18 cellular contexts compared by ENCODE assay signal in genomic region chr2:241195506-241196130, GRCh38.
"Had no signal": no experiment of that assay in that cellular context is flagged by ENCODE, and none has a peak within 500 bp of the region (broad histone marks: within the 10 kb centered on the region; RNA-seq: fewer than 3 reads in every experiment).

No MANE protein-coding gene starts in this region.

- H3K36me3 Mint-ChIP-seq: naive thymus-derived CD8-positive, alpha-beta T cell; T-cell had no signal

- H3K4me1 Mint-ChIP-seq: activated T-helper 17 cell treated with anti-CD3 and anti-CD28 coated beads, Interleukin-2, amount 50 U/mL, for 72 hours; naive thymus-derived CD8-positive, alpha-beta T cell; T-cell had no signal

- H3K4me3 ChIP-seq: cardiac muscle cell, heart right ventricle had no signal

- H3K9me3 ChIP-seq: heart right ventricle had no signal

- FAIRE-seq: endometrium, keratinocyte had no signal

- ATAC-seq: activated T-helper 17 cell treated with anti-CD3 and anti-CD28 coated beads, Interleukin-2, amount 50 U/mL, for 72 hours; left lobe of liver; naive thymus-derived CD8-positive, alpha-beta T cell; stimulated activated naive CD8-positive, alpha-beta T cell treated with anti-CD3 and anti-CD28 coated beads, Interleukin-15, Interleukin-2, amounts not matched to agents 100 U/mL and 50 U/mL, for 24 hours; T-cell had no signal

- DNase-seq: activated CD4-positive, CD25-positive, alpha-beta regulatory T cell treated with anti-CD3 and anti-CD28 coated beads, Interleukin-2, amount 50 U/mL, for 72 hours; activated naive CD4-positive, alpha-beta T cell treated with Interleukin-2 at 50 U/mL for 16 hours; activated T-cell treated with anti-CD3 and anti-CD28 coated beads, Interleukin-2, amount 50 U/mL, for 24 hours; amygdala; foreskin fibroblast; heart right ventricle; naive thymus-derived CD8-positive, alpha-beta T cell; stimulated activated CD4-positive, alpha-beta T cell treated with anti-CD3 and anti-CD28 coated beads, Interleukin-4, amount 100 ng/mL, for 1 hour; stimulated activated naive CD8-positive, alpha-beta T cell treated with anti-CD3 and anti-CD28 coated beads, Interleukin-15, Interleukin-2, amounts not matched to agents 100 U/mL and 50 U/mL, for 24 hours; T-cell had no signal

- H3K4me1 ChIP-seq: heart right ventricle, parathyroid adenoma had no signal

- H3K27me3 ChIP-seq: cardiac muscle cell, heart right ventricle had no signal

- H3K9me3 Mint-ChIP-seq: activated T-cell treated with anti-CD3 and anti-CD28 coated beads, Interleukin-2, amount 50 U/mL, for 24 hours; activated T-helper 17 cell treated with anti-CD3 and anti-CD28 coated beads, Interleukin-2, amount 50 U/mL, for 72 hours; naive thymus-derived CD8-positive, alpha-beta T cell; T-cell; T-helper 2 cell treated with Interferon-gamma antibody and Interleukin-4, amounts not matched to agents 5 μg/mL and 100 μg/mL, for 36 hours had no signal

- H3K27ac Mint-ChIP-seq: activated T-cell treated with anti-CD3 and anti-CD28 coated beads, Interleukin-2, amount 50 U/mL, for 24 hours; activated T-helper 17 cell treated with anti-CD3 and anti-CD28 coated beads, Interleukin-2, amount 50 U/mL, for 72 hours; naive thymus-derived CD8-positive, alpha-beta T cell; T-cell; T-helper 2 cell treated with Interferon-gamma antibody and Interleukin-4, amounts not matched to agents 5 μg/mL and 100 μg/mL, for 36 hours had no signal

- H3K9ac ChIP-seq: parathyroid adenoma had no signal

- H3K4me3 Mint-ChIP-seq: activated T-cell treated with anti-CD3 and anti-CD28 coated beads, Interleukin-2, amount 50 U/mL, for 24 hours; activated T-helper 17 cell treated with anti-CD3 and anti-CD28 coated beads, Interleukin-2, amount 50 U/mL, for 72 hours; naive thymus-derived CD8-positive, alpha-beta T cell; T-cell; T-helper 2 cell treated with Interferon-gamma antibody and Interleukin-4, amounts not matched to agents 5 μg/mL and 100 μg/mL, for 36 hours had no signal

- H3K36me3 ChIP-seq: cardiac muscle cell, heart right ventricle had no signal

- H3K79me2 ChIP-seq: parathyroid adenoma had no signal

- H2AFZ ChIP-seq: parathyroid adenoma had no signal

- H3K27me3 Mint-ChIP-seq: activated T-cell treated with anti-CD3 and anti-CD28 coated beads, Interleukin-2, amount 50 U/mL, for 24 hours; activated T-helper 17 cell treated with anti-CD3 and anti-CD28 coated beads, Interleukin-2, amount 50 U/mL, for 72 hours; naive thymus-derived CD8-positive, alpha-beta T cell; T-cell had no signal

- H3K27ac ChIP-seq: cardiac muscle cell, heart right ventricle, parathyroid adenoma, VCaP had no signal
